7 cellular contexts compared by ENCODE assay signal in genomic region chr14:89720741-89721315, GRCh38.
DNase-seq lines count a peak whose midpoint lies in the region; ATAC-seq and TF ChIP-seq lines count a peak whose summit lies in the region.

No MANE protein-coding gene starts in this region.

- H3K27me3 Mint-ChIP-seq in endodermal cell (ENCODE audit: insufficient read depth): no peaks in the 10 kb centered on the region

- TF ChIP-seq CTCF in endodermal cell (conservative IDR thresholded peaks at IDR 0.05) (no peak), spleen (IDR thresholded peaks at IDR 0.05 in 8 of 11, conservative IDR thresholded peaks at IDR 0.05 in 3 of 11) (peak in 4 of 11 experiments; percentile 29 to 45 (median 39))

- H3K4me1 ChIP-seq in endodermal cell (ENCODE audit: control insufficient read depth, insufficient read depth, low read length): no peaks in the 10 kb centered on the region
- H3K4me1 ChIP-seq in spleen: peaks cover 25 to 83% (median 59%) of the 10 kb centered on the region in 6 donors

- intact Hi-C loops in spleen (cut with DNase I; ENCODE audit: low total_unique reads): no loop called here

- no peak overlapping the region for H3K4me3 Mint-ChIP-seq in endodermal cell

- H3K4me3 ChIP-seq in endodermal cell (ENCODE audit: low read length) (no peak overlapping the region), spleen (peak overlapping the region in 1 of 8 donors; percentile 47)

- H3K9me3 ChIP-seq in endodermal cell (ENCODE audit: control insufficient read depth, low read length) (no peaks in the 10 kb centered on the region), spleen (no peaks in the 10 kb centered on the region)

- H3K27me3 ChIP-seq in endodermal cell (ENCODE audit: control insufficient read depth, insufficient read depth, low read length, poor library complexity, severe bottlenecking) (no peaks in the 10 kb centered on the region), spleen (replicated peaks in 1 of 7) (no peaks in the 10 kb centered on the region)

- H3K27ac ChIP-seq in endodermal cell (ENCODE audit: low read depth, low read length) (no peak overlapping the region), spleen (peak overlapping the region; percentile 82 to 94 (median 91))

- WGBS in endodermal cell (ENCODE audit: insufficient coverage in 1 of 2, insufficient read length in 1 of 2), 2 experiments: 69% methylated on average over 3 to 7 of the region's 7 CpGs
- WGBS in spleen, 5 donors: 7 to 20% (median 13%) methylated on average over 7 of the region's 7 CpGs

- H3K9me3 Mint-ChIP-seq in endodermal cell: no peaks in the 10 kb centered on the region

- peaks cover 8% of the 10 kb centered on the region for H3K4me1 Mint-ChIP-seq in endodermal cell

- no peaks in the 10 kb centered on the region for H3K36me3 Mint-ChIP-seq in endodermal cell (ENCODE audit: low read depth)

- no peak overlapping the region for H3K9ac ChIP-seq in endodermal cell (ENCODE audit: extremely low read depth, low read length, poor library complexity, severe bottlenecking)

- peak; percentile 67 for DNase-seq in activated CD4-positive, alpha-beta T cell treated with anti-CD3 and anti-CD28 coated beads for 48 hours
- DNase-seq in endodermal cell (peak; percentile 48), spleen (peak; percentile 90), superior temporal gyrus (ENCODE audit: extremely low spot score) (no peak), NCI-H2107 treated with DMSO at 0.1 percent for 48 hours (lab: John Stamatoyannopoulos, UW; ENCODE audit: unreplicated experiment) (no peak)

- H3K36me3 ChIP-seq in endodermal cell (ENCODE audit: control insufficient read depth, insufficient read depth, low read length) (no peaks in the 10 kb centered on the region), spleen (no peaks in the 10 kb centered on the region)

- H3K27ac Mint-ChIP-seq in endodermal cell: no peak overlapping the region

- ATAC-seq in GM19467 (IDR thresholded peaks at IDR 0.05; ENCODE audit: unreplicated experiment): peak; percentile 78
- ATAC-seq in HG03521 (IDR thresholded peaks at IDR 0.05; ENCODE audit: unreplicated experiment): peak; percentile 58

- TF ChIP-seq POLR2A in spleen (IDR thresholded peaks at IDR 0.05): no peak

Comparison
In these comparisons a context has a peak if more than half of its experiments do, and no peak if none do; other contexts are left out.
1. DNase-seq: peak in activated CD4-positive, alpha-beta T cell treated with anti-CD3 and anti-CD28 coated beads for 48 hours (single experiment), endodermal cell (single experiment) and spleen (single experiment); none in superior temporal gyrus (single experiment) and NCI-H2107 treated with DMSO at 0.1 percent for 48 hours (single experiment).